ENCODE assay signal across 18 cellular contexts in genomic region chr9:35792826-35793225, GRCh38. TPM values are rescaled to one million over a fixed set of nuclear protein-coding genes. Genes with fewer than 3 reads are reported as not detected.
A peak's percentile ranks its signal among the peaks of the same experiment; 100 is the strongest.
DNase-seq lines count a peak whose midpoint lies in the region; ATAC-seq, FAIRE-seq and TF ChIP-seq lines count a peak whose summit lies in the region.
"Had no signal": no experiment of that assay in that cellular context is flagged by ENCODE, and none has a peak within 500 bp of the region (broad histone marks: within the 10 kb centered on the region; RNA-seq: fewer than 3 reads in every experiment).

No MANE protein-coding gene starts in this region.

- peaks cover 2% of the 10 kb centered on the region for H3K36me3 Mint-ChIP-seq in activated naive CD8-positive, alpha-beta T cell treated with anti-CD3 and anti-CD28 coated beads for 36 hours
- peaks cover 4% of the 10 kb centered on the region for H3K36me3 Mint-ChIP-seq in activated naive CD8-positive, alpha-beta T cell treated with anti-CD3 and anti-CD28 coated beads, Interleukin-2, amount 50 U/mL, for 24 hours (ENCODE audit: low read depth)
- peaks cover 2% of the 10 kb centered on the region for H3K36me3 Mint-ChIP-seq in endodermal cell (ENCODE audit: low read depth)

- no peak for DNase-seq in activated naive CD8-positive, alpha-beta T cell treated with anti-CD3 and anti-CD28 coated beads for 36 hours
- DNase-seq in activated naive CD8-positive, alpha-beta T cell treated with anti-CD3 and anti-CD28 coated beads, Interleukin-2, amount 50 U/mL, for 24 hours, result no peak
- DNase-seq in endodermal cell (no peak), osteoblast (ENCODE audit: insufficient read length, low spot score, missing footprints) (no peak), urothelium cell line (ENCODE audit: low spot score) (no peak), COR-L47 (lab: John Stamatoyannopoulos, UW) (no peak)
- DNase-seq: activated CD4-positive, alpha-beta T cell treated with anti-CD3 and anti-CD28 coated beads for 36 hours; NCI-H2029; thyroid gland had no signal

- H3K27ac ChIP-seq in endodermal cell (ENCODE audit: low read depth, low read length) (no peak overlapping the region), osteoblast (ENCODE audit: low read depth, low read length) (no peak overlapping the region)
- H3K27ac ChIP-seq: adrenal gland, pancreas, thyroid gland had no signal

- peak; percentile 92 for FAIRE-seq in urothelium cell line (lab: Jason Lieb, UNC)
- FAIRE-seq: A204.1, GM12892, pancreas had no signal

- H3K9me3 ChIP-seq in endodermal cell (ENCODE audit: control insufficient read depth, low read length) (no peaks in the 10 kb centered on the region), osteoblast (ENCODE audit: low read depth, low read length) (no peaks in the 10 kb centered on the region)
- H3K9me3 ChIP-seq: adrenal gland, pancreas, thyroid gland had no signal

- no peak for ATAC-seq in activated naive CD8-positive, alpha-beta T cell treated with anti-CD3 and anti-CD28 coated beads, Interleukin-2, amount 50 U/mL, for 24 hours
- no peak for ATAC-seq in HG03571 (IDR thresholded peaks at IDR 0.05; ENCODE audit: unreplicated experiment)
- no peak for ATAC-seq in HG02870 (IDR thresholded peaks at IDR 0.05; ENCODE audit: unreplicated experiment)
- ATAC-seq: activated CD4-positive, alpha-beta T cell treated with anti-CD3 and anti-CD28 coated beads for 36 hours; Panc1; pancreas had no signal

- no peak for TF ChIP-seq CTCF in endodermal cell (conservative IDR thresholded peaks at IDR 0.05)
- TF ChIP-seq CTCF in osteoblast (IDR thresholded peaks at IDR 0.05; ENCODE audit: extremely low read depth, low read depth, low read length), result no peak

- H3K4me1 Mint-ChIP-seq in activated naive CD8-positive, alpha-beta T cell treated with anti-CD3 and anti-CD28 coated beads for 36 hours, result peaks cover 5% of the 10 kb centered on the region
- H3K4me1 Mint-ChIP-seq in activated naive CD8-positive, alpha-beta T cell treated with anti-CD3 and anti-CD28 coated beads, Interleukin-2, amount 50 U/mL, for 24 hours, result peaks cover 7% of the 10 kb centered on the region
- peaks cover 14% of the 10 kb centered on the region for H3K4me1 Mint-ChIP-seq in endodermal cell

- H3K9me3 Mint-ChIP-seq in activated naive CD8-positive, alpha-beta T cell treated with anti-CD3 and anti-CD28 coated beads for 36 hours, result no peaks in the 10 kb centered on the region
- no peaks in the 10 kb centered on the region for H3K9me3 Mint-ChIP-seq in activated naive CD8-positive, alpha-beta T cell treated with anti-CD3 and anti-CD28 coated beads, Interleukin-2, amount 50 U/mL, for 24 hours
- no peaks in the 10 kb centered on the region for H3K9me3 Mint-ChIP-seq in endodermal cell

- no peak overlapping the region for H3K9ac ChIP-seq in endodermal cell (ENCODE audit: extremely low read depth, low read length, poor library complexity, severe bottlenecking)

- H3K4me3 Mint-ChIP-seq in activated naive CD8-positive, alpha-beta T cell treated with anti-CD3 and anti-CD28 coated beads for 36 hours, result no peak overlapping the region
- no peak overlapping the region for H3K4me3 Mint-ChIP-seq in activated naive CD8-positive, alpha-beta T cell treated with anti-CD3 and anti-CD28 coated beads, Interleukin-2, amount 50 U/mL, for 24 hours
- peak overlapping the region; percentile 65 for H3K4me3 Mint-ChIP-seq in endodermal cell
- H3K4me3 Mint-ChIP-seq: activated CD4-positive, alpha-beta T cell treated with anti-CD3 and anti-CD28 coated beads for 36 hours had no signal

- peak overlapping the region; percentile 3 for H2AFZ ChIP-seq in osteoblast (ENCODE audit: low read length)

- no peaks in the 10 kb centered on the region for H3K27me3 Mint-ChIP-seq in activated naive CD8-positive, alpha-beta T cell treated with anti-CD3 and anti-CD28 coated beads for 36 hours
- no peaks in the 10 kb centered on the region for H3K27me3 Mint-ChIP-seq in activated naive CD8-positive, alpha-beta T cell treated with anti-CD3 and anti-CD28 coated beads, Interleukin-2, amount 50 U/mL, for 24 hours
- H3K27me3 Mint-ChIP-seq in endodermal cell (ENCODE audit: insufficient read depth), result peaks cover 5% of the 10 kb centered on the region
- H3K27me3 Mint-ChIP-seq: activated CD4-positive, alpha-beta T cell treated with anti-CD3 and anti-CD28 coated beads for 36 hours had no signal

- H3K4me1 ChIP-seq in endodermal cell (ENCODE audit: control insufficient read depth, insufficient read depth, low read length) (peaks cover 7% of the 10 kb centered on the region), osteoblast (ENCODE audit: insufficient read depth, low read length) (peaks cover 42% of the 10 kb centered on the region)
- H3K4me1 ChIP-seq: pancreas had no signal

- H3K4me2 ChIP-seq in osteoblast (ENCODE audit: insufficient read depth, low read length), result peak overlapping the region; percentile 78

- WGBS in endodermal cell (ENCODE audit: insufficient coverage in 1 of 2, insufficient read length in 1 of 2), 2 experiments, result 93 to 97% methylated on average over 8 to 14 of the region's 14 CpGs

- peak overlapping the region; percentile 3 for H3K27ac Mint-ChIP-seq in activated naive CD8-positive, alpha-beta T cell treated with anti-CD3 and anti-CD28 coated beads for 36 hours
- no peak overlapping the region for H3K27ac Mint-ChIP-seq in activated naive CD8-positive, alpha-beta T cell treated with anti-CD3 and anti-CD28 coated beads, Interleukin-2, amount 50 U/mL, for 24 hours
- no peak overlapping the region for H3K27ac Mint-ChIP-seq in endodermal cell
- H3K27ac Mint-ChIP-seq: activated CD4-positive, alpha-beta T cell treated with anti-CD3 and anti-CD28 coated beads for 36 hours had no signal

- H3K4me3 ChIP-seq in endodermal cell (ENCODE audit: low read length), result no peak overlapping the region
- H3K4me3 ChIP-seq in osteoblast (ENCODE audit: insufficient read depth, low read length), result peak overlapping the region; percentile 74
- H3K4me3 ChIP-seq: pancreas, thyroid gland had no signal

- no peaks in the 10 kb centered on the region for H4K20me1 ChIP-seq in osteoblast (ENCODE audit: insufficient read depth, low read length)

- H3K27me3 ChIP-seq in endodermal cell (ENCODE audit: control insufficient read depth, insufficient read depth, low read length, poor library complexity, severe bottlenecking) (no peaks in the 10 kb centered on the region), osteoblast (ENCODE audit: insufficient read depth, low read length) (no peaks in the 10 kb centered on the region)
- H3K27me3 ChIP-seq: adrenal gland, pancreas, thyroid gland had no signal

- H3K36me3 ChIP-seq in endodermal cell (ENCODE audit: control insufficient read depth, insufficient read depth, low read length), result no peaks in the 10 kb centered on the region
- H3K36me3 ChIP-seq in osteoblast (ENCODE audit: insufficient read depth, low read length), result no peaks in the 10 kb centered on the region
- H3K36me3 ChIP-seq: adrenal gland, pancreas, thyroid gland had no signal

- H3K79me2 ChIP-seq in osteoblast (ENCODE audit: insufficient read depth, low read length), result peaks cover 53% of the 10 kb centered on the region

RNA-seq across cellular contexts. Expression of gene NPR2, which starts 1.4 kb away (rescaled TPM):
- total RNA-seq in activated naive CD8-positive, alpha-beta T cell treated with anti-CD3 and anti-CD28 coated beads for 36 hours, result 1 to 10 TPM; 4.7 to 8.9 TPM
- 10 to 100 TPM; 22.9 to 26.0 TPM for total RNA-seq in endodermal cell
- polyA plus RNA-seq in endodermal cell (2013, experiment 1 of 2), result 22.9 TPM
- polyA plus RNA-seq in endodermal cell (2013, experiment 2 of 2), result 20.2 TPM
- total RNA-seq in osteoblast, result 16.6 and 20.3 TPM in 2 replicates

RNA-seq across cellular contexts. Expression of gene SPAG8, which starts 19.2 kb away (rescaled TPM):
- total RNA-seq in activated naive CD8-positive, alpha-beta T cell treated with anti-CD3 and anti-CD28 coated beads for 36 hours, result 1 to 10 TPM in 1 of 2 experiments, under 1 TPM in 1; 0.68 to 1.0 TPM
- total RNA-seq in endodermal cell, result 1 to 10 TPM; 1.2 to 1.4 TPM
- 2.2 TPM for polyA plus RNA-seq in endodermal cell (2013, experiment 1 of 2)
- 1.9 TPM for polyA plus RNA-seq in endodermal cell (2013, experiment 2 of 2)
- 0.88 and 2.2 TPM in 2 replicates for total RNA-seq in osteoblast

RNA-seq across cellular contexts. Expression of gene HINT2, which starts 22.0 kb away (rescaled TPM):
- 10 to 100 TPM; 65.0 to 70.1 TPM for total RNA-seq in activated naive CD8-positive, alpha-beta T cell treated with anti-CD3 and anti-CD28 coated beads for 36 hours
- total RNA-seq in endodermal cell (10 to 100 TPM; 34.3 to 48.6 TPM), osteoblast (17.0 and 17.4 TPM in 2 replicates)
- polyA plus RNA-seq in endodermal cell (2013, experiment 1 of 2), result 68.5 TPM
- 57.9 TPM for polyA plus RNA-seq in endodermal cell (2013, experiment 2 of 2)

RNA-seq across cellular contexts. Expression of gene FAM221B, which starts 35.7 kb away (rescaled TPM):
- total RNA-seq in activated naive CD8-positive, alpha-beta T cell treated with anti-CD3 and anti-CD28 coated beads for 36 hours, result not detected
- total RNA-seq in endodermal cell (under 1 TPM in 1 of 2 donors, not detected in 1; 0.22 TPM), osteoblast (not detected in 2 replicates)
- 0.32 TPM for polyA plus RNA-seq in endodermal cell (2013, experiment 1 of 2)
- polyA plus RNA-seq in endodermal cell (2013, experiment 2 of 2), result 0.70 TPM
- total RNA-seq: activated CD4-positive, alpha-beta T cell treated with anti-CD3 and anti-CD28 coated beads for 36 hours; epithelial cell of proximal tubule; G401; pancreas; thyroid gland had no signal

RNA-seq across cellular contexts. Expression of gene TMEM8B, which starts 36.2 kb away (rescaled TPM):
- 1 to 10 TPM; 2.8 to 3.1 TPM for total RNA-seq in activated naive CD8-positive, alpha-beta T cell treated with anti-CD3 and anti-CD28 coated beads for 36 hours
- 10 to 100 TPM; 12.8 to 18.3 TPM for total RNA-seq in endodermal cell
- polyA plus RNA-seq in endodermal cell (2013, experiment 1 of 2), result 29.5 TPM
- 26.0 TPM for polyA plus RNA-seq in endodermal cell (2013, experiment 2 of 2)
- total RNA-seq in osteoblast, result 2.1 and 2.5 TPM in 2 replicates
